23 cellular contexts compared by ENCODE assay signal in the genomic region with DNA sequence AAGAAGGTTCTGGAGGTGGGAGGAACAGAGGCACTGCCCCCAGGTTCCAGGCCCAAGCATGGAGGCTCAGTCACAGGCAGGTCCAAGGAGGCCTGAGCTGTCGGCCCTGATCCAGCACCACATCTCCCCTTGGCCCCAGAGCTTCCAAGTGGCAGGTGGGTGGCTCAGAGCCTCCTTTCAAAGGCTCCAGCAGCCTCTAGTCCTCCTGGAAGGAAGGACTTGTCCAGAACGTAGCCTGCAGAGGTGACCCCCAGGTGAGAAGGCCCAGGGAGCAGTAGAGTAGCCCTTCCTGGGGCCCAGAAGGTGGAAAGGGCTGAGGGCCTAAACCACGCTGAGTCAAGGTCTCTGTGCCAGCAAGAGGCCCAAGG. TPM values are rescaled to one million over a fixed set of nuclear protein-coding genes. Genes with fewer than 3 reads are reported as not detected.
DNase-seq lines count a peak whose midpoint lies in the region; ATAC-seq and TF ChIP-seq lines count a peak whose summit lies in the region.
"Had no signal": no experiment of that assay in that cellular context is flagged by ENCODE, and none has a peak within 500 bp of the region (broad histone marks: within the 10 kb centered on the region; RNA-seq: fewer than 3 reads in every experiment).

No MANE protein-coding gene starts in this region.

- POLR2A ChIA-PET in CD8-positive, alpha-beta memory T cell (lab: Charles Lee): interaction anchor here (0.6 kb wide), 1 partner anchor 20 kb away, joined by 3 read pairs; no protein-coding TSS in a partner anchor

- TF ChIP-seq POLR2A in spleen (IDR thresholded peaks at IDR 0.05): no peak

- peaks cover 35% of the 10 kb centered on the region for H3K4me1 ChIP-seq in CD8-positive, alpha-beta memory T cell (ENCODE audit: insufficient read depth, low read length)
- H3K4me1 ChIP-seq in spleen (peaks cover 50 to 100% (median 100%) of the 10 kb centered on the region in 6 donors), GM23338 (ENCODE audit: insufficient read depth) (peaks cover 25% of the 10 kb centered on the region), SJCRH30 (no peaks in the 10 kb centered on the region)

- no peaks in the 10 kb centered on the region for H3K27me3 ChIP-seq in CD8-positive, alpha-beta memory T cell (ENCODE audit: insufficient read depth, low read length, poor library complexity, severe bottlenecking)
- H3K27me3 ChIP-seq in SU-DHL-6 (ENCODE audit: low read length): no peaks in the 10 kb centered on the region
- H3K27me3 ChIP-seq in layer of hippocampus (ENCODE audit: control insufficient read depth, insufficient read depth, low read length): no peaks in the 10 kb centered on the region
- H3K27me3 ChIP-seq in spleen (replicated peaks in 1 of 7): no peaks in the 10 kb centered on the region
- H3K27me3 ChIP-seq in GM23338 (ENCODE audit: insufficient read depth): peaks cover 9% of the 10 kb centered on the region
- H3K27me3 ChIP-seq in SJCRH30: peaks cover 39% of the 10 kb centered on the region
- H3K27me3 ChIP-seq: esophagus squamous epithelium, upper lobe of right lung had no signal

- TF ChIP-seq CTCF in SU-DHL-6 (IDR thresholded peaks at IDR 0.05; ENCODE audit: insufficient read depth, low read length, poor library complexity, severe bottlenecking): no peak
- no peak for TF ChIP-seq CTCF in spleen (IDR thresholded peaks at IDR 0.05 in 8 of 11, conservative IDR thresholded peaks at IDR 0.05 in 3 of 11)
- TF ChIP-seq CTCF in GM23338 (conservative IDR thresholded peaks at IDR 0.05; ENCODE audit: low read depth in 2 of 2): no peak

- no peaks in the 10 kb centered on the region for H3K27me3 Mint-ChIP-seq in CD8-positive, alpha-beta memory T cell
- peaks cover 11% of the 10 kb centered on the region for H3K27me3 Mint-ChIP-seq in GM23338 (ENCODE audit: insufficient read depth, low read depth, poor library complexity)

- CTCF ChIA-PET in CD8-positive, alpha-beta memory T cell (lab: Charles Lee): no interaction called here

- H3K9me3 ChIP-seq in CD8-positive, alpha-beta memory T cell (ENCODE audit: low read length): no peaks in the 10 kb centered on the region
- H3K9me3 ChIP-seq in SU-DHL-6 (ENCODE audit: insufficient read depth, low read length) (no peaks in the 10 kb centered on the region), spleen (no peaks in the 10 kb centered on the region), SJCRH30 (replicated peaks) (no peaks in the 10 kb centered on the region)
- H3K9me3 ChIP-seq: esophagus squamous epithelium, upper lobe of right lung had no signal

- H2AFZ ChIP-seq in SU-DHL-6 (ENCODE audit: low read depth, low read length, severe bottlenecking) (no peak overlapping the region), GM23338 (no peak overlapping the region)

- intact Hi-C loops in spleen (cut with DNase I; ENCODE audit: low total_unique reads): no loop called here

- no peak for ATAC-seq in GM23338
- no peak for ATAC-seq in HG03432 (IDR thresholded peaks at IDR 0.05; ENCODE audit: unreplicated experiment)
- ATAC-seq: sciatic nerve had no signal

- H3F3A ChIP-seq in SU-DHL-6 (ENCODE audit: insufficient read depth): peaks cover 31% of the 10 kb centered on the region
- 0 out of 2 replicates have a peak, but pooled peaks cover 3% of the 10 kb centered on the region for H3F3A ChIP-seq in GM23338 (replicated peaks; ENCODE audit: low read depth)

- H3K27ac Mint-ChIP-seq in CD8-positive, alpha-beta memory T cell: peak overlapping the region in 2 of 8 donors; percentile 60 to 64
- no peak overlapping the region for H3K27ac Mint-ChIP-seq in GM23338

- no peaks in the 10 kb centered on the region for H3K9me3 Mint-ChIP-seq in CD8-positive, alpha-beta memory T cell
- H3K9me3 Mint-ChIP-seq in GM23338: no peaks in the 10 kb centered on the region
- H3K9me3 Mint-ChIP-seq: T-helper 1 cell treated with Interleukin-12 subunit alpha and Interleukin-12 subunit beta and Interleukin-4 antibody, amounts not matched to agents 30 μg/mL and 1 μg/mL, for 36 hours had no signal

- peaks cover 51 to 72% (median 52%) of the 10 kb centered on the region in 3 donors for H3K4me1 Mint-ChIP-seq in CD8-positive, alpha-beta memory T cell
- H3K4me1 Mint-ChIP-seq in GM23338: peaks cover 55% of the 10 kb centered on the region

- H3K4me2 ChIP-seq in SU-DHL-6 (ENCODE audit: low read depth, low read length, poor library complexity, severe bottlenecking) (no peak overlapping the region), GM23338 (no peak overlapping the region)
- H3K4me2 ChIP-seq: KMS-11 had no signal

- peak overlapping the region in 4 of 7 donors; percentile 28 to 66 (median 54) for H3K4me3 Mint-ChIP-seq in CD8-positive, alpha-beta memory T cell
- H3K4me3 Mint-ChIP-seq in GM23338: no peak overlapping the region
- H3K4me3 Mint-ChIP-seq: T-helper 1 cell treated with Interleukin-12 subunit alpha and Interleukin-12 subunit beta and Interleukin-4 antibody, amounts not matched to agents 30 μg/mL and 1 μg/mL, for 36 hours had no signal

- H3K9me2 ChIP-seq in SU-DHL-6 (replicated peaks; ENCODE audit: insufficient read depth, low read length) (no peaks in the 10 kb centered on the region), GM23338 (ENCODE audit: insufficient read depth) (no peaks in the 10 kb centered on the region)

- 84 to 98% (median 86%) methylated on average over 3 of the region's 3 CpGs; no CpG with 5 or more reads in 1 of the 5 donors for WGBS in spleen, 5 donors

- no peak overlapping the region for H3K9ac ChIP-seq in SU-DHL-6 (ENCODE audit: low read length)
- H3K9ac ChIP-seq: KMS-11 had no signal

- H3K79me2 ChIP-seq in SU-DHL-6 (ENCODE audit: insufficient read depth, low read length) (peaks cover 100% of the 10 kb centered on the region), GM23338 (replicated peaks; ENCODE audit: insufficient read depth) (no peaks in the 10 kb centered on the region)

- H3K36me3 Mint-ChIP-seq in CD8-positive, alpha-beta memory T cell: peaks cover 0 to 3% (median 0%) of the 10 kb centered on the region in 3 donors
- no peaks in the 10 kb centered on the region for H3K36me3 Mint-ChIP-seq in GM23338 (ENCODE audit: low read depth)

- H3K36me3 ChIP-seq in CD8-positive, alpha-beta memory T cell (ENCODE audit: insufficient read depth, low read length): no peaks in the 10 kb centered on the region
- H3K36me3 ChIP-seq in SU-DHL-6 (ENCODE audit: low read length) (no peaks in the 10 kb centered on the region), spleen (peaks cover 0 to 21% (median 0%) of the 10 kb centered on the region in 6 donors), GM23338 (ENCODE audit: insufficient read depth) (no peaks in the 10 kb centered on the region), SJCRH30 (no peaks in the 10 kb centered on the region)
- H3K36me3 ChIP-seq: upper lobe of right lung had no signal

- no peak for DNase-seq in CD8-positive, alpha-beta memory T cell
- DNase-seq in spleen (peak; percentile 71), GM23338 (ENCODE audit: low spot score) (no peak), SJCRH30 (no peak), DMS 273 treated with DMSO at 0.1 percent for 48 hours (lab: John Stamatoyannopoulos, UW) (no peak)
- DNase-seq: activated CD4-positive, alpha-beta T cell treated with anti-CD3 and anti-CD28 coated beads, Interleukin-2, amount 50 U/mL, for 4 hours; amniotic stem cell; DMS79; esophagus squamous epithelium; NCI-H187; NCI-H2227 treated with DMSO at 0.1 percent for 48 hours; NCI-H82; OCI-M1; SIG-M5; stimulated activated naive CD4-positive, alpha-beta T cell treated with Interleukin-2 at 50 U/mL for 16 hours; upper lobe of right lung had no signal

- H3K27ac ChIP-seq in CD8-positive, alpha-beta memory T cell (ENCODE audit: low read depth, low read length): no peak overlapping the region
- peak overlapping the region; percentile 93 for H3K27ac ChIP-seq in SU-DHL-6 (ENCODE audit: low read depth, low read length)
- H3K27ac ChIP-seq in layer of hippocampus (ENCODE audit: low read depth, low read length): peak overlapping the region; percentile 89
- H3K27ac ChIP-seq in spleen: peak overlapping the region; percentile 13 to 100 (median 98)
- no peak overlapping the region for H3K27ac ChIP-seq in GM23338 (ENCODE audit: low read depth)
- H3K27ac ChIP-seq in SJCRH30: no peak overlapping the region
- H3K27ac ChIP-seq: KMS-11, upper lobe of right lung had no signal

- no peaks in the 10 kb centered on the region for H4K20me1 ChIP-seq in SU-DHL-6 (ENCODE audit: low read depth, low read length)
- H4K20me1 ChIP-seq in GM23338 (replicated peaks; ENCODE audit: insufficient read depth): no peaks in the 10 kb centered on the region

- no peak overlapping the region for H3K4me3 ChIP-seq in CD8-positive, alpha-beta memory T cell (ENCODE audit: low read length)
- H3K4me3 ChIP-seq in SU-DHL-6 (ENCODE audit: insufficient read depth, low read length, poor library complexity, severe bottlenecking) (no peak overlapping the region), spleen (peak overlapping the region in 3 of 8 donors; percentile 5 to 98 (median 8)), GM23338 (no peak overlapping the region), SJCRH30 (no peak overlapping the region)
- H3K4me3 ChIP-seq: esophagus squamous epithelium, upper lobe of right lung had no signal

RNA-seq across cellular contexts. Expression of gene TFEB, which starts 7.7 kb away (rescaled TPM):
- total RNA-seq in CD8-positive, alpha-beta memory T cell: 10 to 100 TPM; 12.0 to 12.5 TPM
- polyA plus RNA-seq in CD8-positive, alpha-beta memory T cell: 18.8 TPM
- 10 to 100 TPM; 55.9 to 80.8 (median 75.3) TPM for total RNA-seq in spleen
- polyA plus RNA-seq in spleen (100 to 1,000 TPM in 1 of 3 donors, 10 to 100 TPM in 2; 83.5 to 150 (median 97.4) TPM), GM23338 (2016; fragmentation: Nextera tagmentation; extraction: Ambion mirVana) (1.1 and 1.3 TPM in 2 replicates)
- total RNA-seq in GM23338 (2014; rRNA removed; shearing (Covaris generic)): 1.7 and 4.3 TPM in 2 replicates
- total RNA-seq in SJCRH30 (2014; rRNA removed; shearing (Covaris generic)): 0.57 and 0.63 TPM in 2 replicates

RNA-seq across cellular contexts. Expression of gene PGC, which starts 19.5 kb away (rescaled TPM):
- total RNA-seq in CD8-positive, alpha-beta memory T cell: not detected
- polyA plus RNA-seq in CD8-positive, alpha-beta memory T cell: not detected
- total RNA-seq in spleen: not detected
- polyA plus RNA-seq in spleen (under 1 TPM; 0.26 to 0.74 (median 0.48) TPM), GM23338 (2016; fragmentation: Nextera tagmentation; extraction: Ambion mirVana) (not detected in 2 replicates)
- total RNA-seq in GM23338 (2014; rRNA removed; shearing (Covaris generic)): not detected in 2 replicates
- total RNA-seq in SJCRH30 (2014; rRNA removed; shearing (Covaris generic)): not detected in 2 replicates
- total RNA-seq: omental fat pad had no signal

RNA-seq across cellular contexts. Expression of gene FRS3, which starts 52.0 kb away (rescaled TPM):
- total RNA-seq in CD8-positive, alpha-beta memory T cell: 1 to 10 TPM; 3.7 to 4.0 TPM
- 4.0 TPM for polyA plus RNA-seq in CD8-positive, alpha-beta memory T cell
- total RNA-seq in spleen: 1 to 10 TPM; 3.7 to 7.3 (median 6.3) TPM
- polyA plus RNA-seq in spleen: 1 to 10 TPM; 2.6 to 6.2 (median 4.8) TPM
- 3.3 and 4.9 TPM in 2 replicates for total RNA-seq in GM23338 (2014; rRNA removed; shearing (Covaris generic))
- 1.3 and 2.0 TPM in 2 replicates for polyA plus RNA-seq in GM23338 (2016; fragmentation: Nextera tagmentation; extraction: Ambion mirVana)
- total RNA-seq in SJCRH30 (2014; rRNA removed; shearing (Covaris generic)): 2.6 TPM in 2 replicates

RNA-seq across cellular contexts. Expression of gene PRICKLE4, which starts 52.9 kb away (rescaled TPM):
- not detected for total RNA-seq in CD8-positive, alpha-beta memory T cell
- not detected for polyA plus RNA-seq in CD8-positive, alpha-beta memory T cell
- 10 to 100 TPM in 5 of 7 donors, 1 to 10 TPM in 2; 5.4 to 32.8 (median 14.2) TPM for total RNA-seq in spleen
- 1 to 10 TPM in 1 of 3 donors, under 1 TPM in 2; 0.41 to 5.3 (median 0.61) TPM for polyA plus RNA-seq in spleen
- 0.66 and 0.89 TPM in 2 replicates for total RNA-seq in GM23338 (2014; rRNA removed; shearing (Covaris generic))
- 0.42 and 0.48 TPM in 2 replicates for polyA plus RNA-seq in GM23338 (2016; fragmentation: Nextera tagmentation; extraction: Ambion mirVana)
- 0.28 TPM in 1 of 2 replicates, not detected in the other for total RNA-seq in SJCRH30 (2014; rRNA removed; shearing (Covaris generic))

RNA-seq across cellular contexts. Expression of gene TOMM6, which starts 59.8 kb away (rescaled TPM):
- total RNA-seq in CD8-positive, alpha-beta memory T cell: 100 to 1,000 TPM; 399 to 414 TPM
- 376 TPM for polyA plus RNA-seq in CD8-positive, alpha-beta memory T cell
- 100 to 1,000 TPM; 110 to 152 (median 135) TPM for total RNA-seq in spleen
- 100 to 1,000 TPM; 376 to 439 (median 430) TPM for polyA plus RNA-seq in spleen
- total RNA-seq in GM23338 (2014; rRNA removed; shearing (Covaris generic)): 180 and 195 TPM in 2 replicates
- 357 and 372 TPM in 2 replicates for polyA plus RNA-seq in GM23338 (2016; fragmentation: Nextera tagmentation; extraction: Ambion mirVana)
- total RNA-seq in SJCRH30 (2014; rRNA removed; shearing (Covaris generic)): 194 and 198 TPM in 2 replicates

Comparison
In these comparisons a context has a peak if more than half of its experiments do, and no peak if none do; other contexts are left out.
1. H3K27ac ChIP-seq: peak in SU-DHL-6 (single experiment), layer of hippocampus (single experiment) and spleen (8 of 8); none in CD8-positive, alpha-beta memory T cell (single experiment), GM23338 (single experiment) and SJCRH30 (single experiment).
2. RNA of gene TFEB, which starts 7.7 kb away (total RNA-seq): 55.9 to 80.8 TPM in spleen; 12.0 to 12.5 TPM in CD8-positive, alpha-beta memory T cell, 1.7 to 4.3 TPM in GM23338 and 0.57 to 0.63 TPM in SJCRH30; every median in the first group is over 4 times any median in the second.